In the genomic region with DNA sequence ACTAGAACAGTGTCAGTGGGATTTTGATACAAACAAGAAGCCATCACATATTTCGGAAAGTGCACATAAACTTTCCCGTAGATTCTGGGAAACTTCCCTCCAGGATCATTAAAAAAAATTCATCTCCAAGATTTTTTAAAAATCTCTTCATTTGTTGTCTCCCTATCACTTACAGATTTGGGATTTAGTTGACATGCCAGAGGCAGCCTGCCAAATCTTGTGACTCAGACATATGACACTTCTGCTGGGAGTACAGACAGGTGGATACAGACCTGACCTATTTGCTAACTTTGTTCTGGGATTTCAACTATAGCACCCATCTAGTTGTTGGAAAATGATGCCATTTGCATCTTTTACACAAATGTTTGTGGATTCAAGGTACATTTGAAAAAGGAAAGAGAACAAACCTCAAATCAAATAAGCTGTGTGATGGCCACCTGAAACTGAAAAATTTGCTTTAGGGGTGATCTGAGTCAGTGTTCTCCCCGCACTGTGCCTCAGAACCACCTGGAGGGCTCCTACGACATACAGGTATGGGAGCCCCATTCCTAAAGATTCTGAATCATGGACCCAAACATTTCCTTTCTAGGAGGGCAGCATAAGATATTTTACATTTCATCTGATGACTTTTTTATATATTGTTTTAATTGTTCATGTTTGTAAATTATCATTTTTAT, we compare ENCODE assay signal across 10 cellular contexts. TPM values are rescaled to one million over a fixed set of nuclear protein-coding genes. Genes with fewer than 3 reads are reported as not detected.
DNase-seq lines count a peak whose midpoint lies in the region; ATAC-seq and TF ChIP-seq lines count a peak whose summit lies in the region.
"Had no signal": no experiment of that assay in that cellular context is flagged by ENCODE, and none has a peak within 500 bp of the region (broad histone marks: within the 10 kb centered on the region; RNA-seq: fewer than 3 reads in every experiment).

No MANE protein-coding gene starts in this region.

- H3K4me3 ChIP-seq in coronary artery, result no peak overlapping the region

- DNase-seq in cerebellum (ENCODE audit: low spot score), result peak; percentile 25
- DNase-seq in coronary artery (ENCODE audit: low spot score), result no peak
- DNase-seq in Ammon's horn (ENCODE audit: low spot score), result no peak
- no peak for DNase-seq in SW 1271 (lab: John Stamatoyannopoulos, UW)
- no peak for DNase-seq in 8988T
- DNase-seq: activated naive CD4-positive, alpha-beta T cell treated with anti-CD3 and anti-CD28 coated beads, Interleukin-2, amount 10 ng/mL, durations not matched to agents 7 days and 5 days; NCI-H524 treated with DMSO at 0.1 percent for 48 hours had no signal

- peak; percentile 57 for ATAC-seq in GM18861 (IDR thresholded peaks at IDR 0.05; ENCODE audit: unreplicated experiment)
- ATAC-seq in GM21526 (IDR thresholded peaks at IDR 0.05; ENCODE audit: low FRiP score, unreplicated experiment), result peak; percentile 81
- peak; percentile 91 for ATAC-seq in HG03280 (IDR thresholded peaks at IDR 0.05; ENCODE audit: unreplicated experiment)

- no peak overlapping the region for H3K27ac ChIP-seq in coronary artery

- no peak for TF ChIP-seq CTCF in coronary artery (IDR thresholded peaks at IDR 0.05)

RNA-seq across cellular contexts. Expression of gene CD2AP, which starts 21.9 kb away (rescaled TPM):
- 20.2 TPM for total RNA-seq in cerebellum
